In genomic region chr12:50326636-50327284, GRCh38 we compare ENCODE assay signal across 11 cellular contexts. TPM values are rescaled to one million over a fixed set of nuclear protein-coding genes. Genes with fewer than 3 reads are reported as not detected.
DNase-seq lines count a peak whose midpoint lies in the region; ATAC-seq, FAIRE-seq and TF ChIP-seq lines count a peak whose summit lies in the region.
"Had no signal": no experiment of that assay in that cellular context is flagged by ENCODE, and none has a peak within 500 bp of the region (broad histone marks: within the 10 kb centered on the region; RNA-seq: fewer than 3 reads in every experiment).

No MANE protein-coding gene starts in this region.

- H3K9ac ChIP-seq in kidney (ENCODE audit: low read length in 2 of 2): no peak overlapping the region

- no peak for TF ChIP-seq EP300 in upper lobe of left lung (IDR thresholded peaks at IDR 0.05)

- H3K4me3 ChIP-seq in upper lobe of left lung (no peak overlapping the region), kidney (ENCODE audit: low read length in 2 of 2) (no peak overlapping the region)
- H3K4me3 ChIP-seq: SK-N-MC had no signal

- H3K27ac ChIP-seq in upper lobe of left lung: no peak overlapping the region
- H3K27ac ChIP-seq in kidney (ENCODE audit: low read depth in 2 of 2, low read length in 2 of 2): no peak overlapping the region
- H3K27ac ChIP-seq: SK-N-MC had no signal

- H3K27me3 ChIP-seq in upper lobe of left lung: no peaks in the 10 kb centered on the region

- DNase-seq in NCI-H2107 treated with DMSO at 0.1 percent for 48 hours (lab: John Stamatoyannopoulos, UW; ENCODE audit: unreplicated experiment): peak; percentile 40
- DNase-seq in NCI-H2107 (lab: John Stamatoyannopoulos, UW): no peak
- DNase-seq in glomerular visceral epithelial cell (ENCODE audit: extremely low spot score): peak; percentile 13
- DNase-seq in upper lobe of left lung: peak in 1 of 2 donors; percentile 76
- no peak for DNase-seq in HEK293T (ENCODE audit: extremely low spot score)
- DNase-seq in kidney: no peak
- DNase-seq: NCI-H1048 had no signal

- POLR2A ChIA-PET in HEK293T (lab: Yijun Ruan, JAX): no interaction called here

- H3K9me3 ChIP-seq in upper lobe of left lung (no peaks in the 10 kb centered on the region), kidney (ENCODE audit: control insufficient read depth in 1 of 2, low read length in 2 of 2) (no peaks in the 10 kb centered on the region)

- H3K36me3 ChIP-seq in upper lobe of left lung (no peaks in the 10 kb centered on the region), kidney (ENCODE audit: control insufficient read depth in 1 of 2, insufficient read depth in 2 of 2, low read length in 2 of 2) (no peaks in the 10 kb centered on the region)

- ATAC-seq in SK-N-SH treated with all-trans-retinoic acid at 6 μM for 48 hours (peak; percentile 21; the same call in 2 of the 3 replicates), upper lobe of left lung (ENCODE audit: low FRiP score in 2 of 2) (peak; percentile 38 to 84), GM18517 (IDR thresholded peaks at IDR 0.05; ENCODE audit: unreplicated experiment) (no peak)

- TF ChIP-seq CTCF in upper lobe of left lung (IDR thresholded peaks at IDR 0.05) (no peak), kidney (IDR thresholded peaks at IDR 0.05; ENCODE audit: borderline replicate concordance, extremely low read depth, insufficient read depth) (no peak)

- FAIRE-seq in kidney (lab: Jason Lieb, UNC): no peak
- FAIRE-seq: keratinocyte had no signal

- TF ChIP-seq POLR2A in upper lobe of left lung (IDR thresholded peaks at IDR 0.05): no peak

- H3K4me1 ChIP-seq in upper lobe of left lung (peaks cover 10 to 15% (median 10%) of the 10 kb centered on the region in 4 donors), kidney (ENCODE audit: control insufficient read depth in 1 of 2, insufficient read depth in 1 of 2, low read depth in 1 of 2, low read length in 2 of 2) (no peaks in the 10 kb centered on the region)

- 51 to 61% methylated on average over 4 of the region's 4 CpGs for WGBS in upper lobe of left lung, 2 donors

- CTCF ChIA-PET in HEK293T (lab: Yijun Ruan, JAX): no interaction called here

- intact Hi-C loops in kidney (cut with DNase I): no loop called here

TF ChIP-seq in SK-N-SH treated with all-trans-retinoic acid at 6 μM for 48 hours, 23 proteins besides CTCF, POLR2A, EP300 and RAD21 (continues in another document):
- no peak for TF ChIP-seq TSHZ2 (CRISPR knock-in tag; IDR thresholded peaks at IDR 0.05)
- no peak for TF ChIP-seq ESRRG (CRISPR knock-in tag; IDR thresholded peaks at IDR 0.05)
- TF ChIP-seq TCF4 (CRISPR knock-in tag; IDR thresholded peaks at IDR 0.05; ENCODE audit: borderline replicate concordance): no peak
- TF ChIP-seq ZFP3 (CRISPR knock-in tag; IDR thresholded peaks at IDR 0.05): no peak
- TF ChIP-seq ZC3H10 (CRISPR knock-in tag; IDR thresholded peaks at IDR 0.05): no peak
- no peak for TF ChIP-seq PATZ1 (CRISPR knock-in tag; IDR thresholded peaks at IDR 0.05; ENCODE audit: borderline replicate concordance)
- TF ChIP-seq ZNF565 (CRISPR knock-in tag; conservative IDR thresholded peaks at IDR 0.05; ENCODE audit: low read depth): no peak
- TF ChIP-seq OSR1 (CRISPR knock-in tag; IDR thresholded peaks at IDR 0.05): no peak
- no peak for TF ChIP-seq RARB (CRISPR knock-in tag; IDR thresholded peaks at IDR 0.05)
- no peak for TF ChIP-seq ZNF70 (CRISPR knock-in tag; IDR thresholded peaks at IDR 0.05)

TF ChIP-seq in HEK293T, 16 proteins besides CTCF, POLR2A, EP300 and RAD21:
- TF ChIP-seq FOXM1 (IDR thresholded peaks at IDR 0.05; ENCODE audit: borderline replicate concordance): no peak
- TF ChIP-seq PKNOX1 (IDR thresholded peaks at IDR 0.05): no peak
- no peak for TF ChIP-seq L3MBTL2 (conservative IDR thresholded peaks at IDR 0.05)
- TF ChIP-seq ARNT (IDR thresholded peaks at IDR 0.05): no peak
- no peak for TF ChIP-seq FOXK2 (IDR thresholded peaks at IDR 0.05)
- no peak for TF ChIP-seq HDGF (IDR thresholded peaks at IDR 0.05; ENCODE audit: borderline replicate concordance)
- TF ChIP-seq LEF1 (IDR thresholded peaks at IDR 0.05; ENCODE audit: borderline replicate concordance): no peak
- no peak for TF ChIP-seq BHLHE40 (IDR thresholded peaks at IDR 0.05; ENCODE audit: borderline replicate concordance)
- no peak for TF ChIP-seq ZNF384 (IDR thresholded peaks at IDR 0.05)
- TF ChIP-seq SUZ12 (IDR thresholded peaks at IDR 0.05): no peak
- TF ChIP-seq FOXA1 (IDR thresholded peaks at IDR 0.05): no peak

RNA-seq across cellular contexts. Expression of gene LIMA1, which starts 43.4 kb away (rescaled TPM):
- total RNA-seq in upper lobe of left lung: 100 to 1,000 TPM in 1 of 6 donors, 10 to 100 TPM in 5; 55.2 to 126 (median 68.8) TPM
- 76.1 TPM for total RNA-seq in kidney
- 43.1 TPM for polyA plus RNA-seq in kidney (ENCODE audit: insufficient read depth, low read depth, low replicate concordance)

Comparison
In these comparisons a context has a peak if more than half of its experiments do, and no peak if none do; other contexts are left out.
1. DNase-seq: peak in NCI-H2107 treated with DMSO at 0.1 percent for 48 hours (single experiment) and glomerular visceral epithelial cell (single experiment); none in NCI-H2107 (single experiment), HEK293T (single experiment) and kidney (single experiment).